Comparison of ENCODE assay signal across 8 cellular contexts in genomic region chr7:150380463-150380862, GRCh38. TPM values are rescaled to one million over a fixed set of nuclear protein-coding genes. Genes with fewer than 3 reads are reported as not detected.
A peak's percentile ranks its signal among the peaks of the same experiment; 100 is the strongest.
DNase-seq lines count a peak whose midpoint lies in the region; ATAC-seq, FAIRE-seq and TF ChIP-seq lines count a peak whose summit lies in the region.

No MANE protein-coding gene starts in this region.

- H3K4me3 ChIP-seq in coronary artery (peak overlapping the region; percentile 97), prostate gland (peak overlapping the region in 1 of 2 donors; percentile 95)

- TF ChIP-seq POLR2A in GM12892 (IDR thresholded peaks at IDR 0.05; ENCODE audit: low read depth, low read length) (0 out of 2 replicates have a peak, but pooled peaks have one; percentile 3), prostate gland (IDR thresholded peaks at IDR 0.05) (no peak), GM18505 (IDR thresholded peaks at IDR 0.05; ENCODE audit: borderline replicate concordance, extremely low read depth, insufficient read depth, insufficient read length) (no peak)

- DNase-seq in GM12892 (ENCODE audit: insufficient read length), result no peak
- no peak for DNase-seq in coronary artery (ENCODE audit: low spot score)
- no peak for DNase-seq in prostate gland (ENCODE audit: low spot score)
- DNase-seq in NCI-H187 (lab: John Stamatoyannopoulos, UW), result no peak
- no peak for DNase-seq in HT-29 (ENCODE audit: low spot score)

- H3K27me3 ChIP-seq in prostate gland (replicated peaks; ENCODE audit: insufficient read depth), result no peaks in the 10 kb centered on the region

- TF ChIP-seq CTCF in coronary artery (IDR thresholded peaks at IDR 0.05) (no peak), prostate gland (IDR thresholded peaks at IDR 0.05) (no peak)

- intact Hi-C loops in prostate gland (cut with DNase I), result loop anchor here (10.0 kb wide), 1 partner anchor 86 kb away; no protein-coding TSS in a partner anchor

- no peak overlapping the region for H3K27ac ChIP-seq in coronary artery
- peak overlapping the region; percentile 21 to 37 for H3K27ac ChIP-seq in prostate gland

- no peaks in the 10 kb centered on the region for H3K36me3 ChIP-seq in prostate gland

- peak; percentile 70 for FAIRE-seq in GM12892 (lab: Jason Lieb, UNC)

- peaks cover 16% of the 10 kb centered on the region for H3K4me1 ChIP-seq in prostate gland (replicated peaks)

- no peaks in the 10 kb centered on the region for H3K9me3 ChIP-seq in prostate gland

- peak; percentile 6 for ATAC-seq in HG03432 (IDR thresholded peaks at IDR 0.05; ENCODE audit: unreplicated experiment)
- no peak for ATAC-seq in GM18520 (IDR thresholded peaks at IDR 0.05; ENCODE audit: unreplicated experiment)
- no peak for ATAC-seq in GM18505 (IDR thresholded peaks at IDR 0.05; ENCODE audit: unreplicated experiment)

- 48% methylated on average over 11 of the region's 11 CpGs for WGBS in prostate gland

RNA-seq across cellular contexts. Expression of gene ZNF775, which starts 1.3 kb away (rescaled TPM):
- 4.2 TPM for polyA plus RNA-seq in GM12892 (2012; ENCODE audit: missing spikeins)
- total RNA-seq in prostate gland, result 10 to 100 TPM; 14.4 to 14.8 TPM
- 9.9 and 10.7 TPM in 2 replicates for total RNA-seq in HT-29 (2014; rRNA removed; shearing (Covaris generic))

RNA-seq across cellular contexts. Expression of gene REPIN1, which starts 11.8 kb away (rescaled TPM):
- polyA plus RNA-seq in GM12892 (2012; ENCODE audit: missing spikeins), result 46.6 TPM
- total RNA-seq in prostate gland, result 100 to 1,000 TPM; 150 to 171 TPM
- total RNA-seq in HT-29 (2014; rRNA removed; shearing (Covaris generic)), result 420 and 443 TPM in 2 replicates

RNA-seq across cellular contexts. Expression of gene RARRES2, which starts 39.0 kb away (rescaled TPM):
- polyA plus RNA-seq in GM12892 (2012; ENCODE audit: missing spikeins), result 0.98 TPM
- 10 to 100 TPM; 98.8 to 99.8 TPM for total RNA-seq in prostate gland
- total RNA-seq in HT-29 (2014; rRNA removed; shearing (Covaris generic)), result 10.5 and 12.6 TPM in 2 replicates

RNA-seq across cellular contexts. Expression of gene ACTR3C, which starts 57.1 kb away (rescaled TPM):
- polyA plus RNA-seq in GM12892 (2012; ENCODE audit: missing spikeins), result 2.8 TPM
- 10 to 100 TPM; 10.7 to 15.1 TPM for total RNA-seq in prostate gland
- 37.7 and 45.9 TPM in 2 replicates for total RNA-seq in HT-29 (2014; rRNA removed; shearing (Covaris generic))

RNA-seq across cellular contexts. Expression of gene LRRC61, which starts 57.3 kb away (rescaled TPM):
- 6.6 TPM for polyA plus RNA-seq in GM12892 (2012; ENCODE audit: missing spikeins)
- total RNA-seq in prostate gland, result 10 to 100 TPM; 25.8 to 34.4 TPM
- total RNA-seq in HT-29 (2014; rRNA removed; shearing (Covaris generic)), result 74.3 and 76.1 TPM in 2 replicates

Comparison
In these comparisons a context has a peak if more than half of its experiments do, and no peak if none do; other contexts are left out.
1. H3K27ac ChIP-seq: peak in prostate gland (2 of 2); none in coronary artery (0 of 2).